8 cellular contexts compared by ENCODE assay signal in the genomic region with DNA sequence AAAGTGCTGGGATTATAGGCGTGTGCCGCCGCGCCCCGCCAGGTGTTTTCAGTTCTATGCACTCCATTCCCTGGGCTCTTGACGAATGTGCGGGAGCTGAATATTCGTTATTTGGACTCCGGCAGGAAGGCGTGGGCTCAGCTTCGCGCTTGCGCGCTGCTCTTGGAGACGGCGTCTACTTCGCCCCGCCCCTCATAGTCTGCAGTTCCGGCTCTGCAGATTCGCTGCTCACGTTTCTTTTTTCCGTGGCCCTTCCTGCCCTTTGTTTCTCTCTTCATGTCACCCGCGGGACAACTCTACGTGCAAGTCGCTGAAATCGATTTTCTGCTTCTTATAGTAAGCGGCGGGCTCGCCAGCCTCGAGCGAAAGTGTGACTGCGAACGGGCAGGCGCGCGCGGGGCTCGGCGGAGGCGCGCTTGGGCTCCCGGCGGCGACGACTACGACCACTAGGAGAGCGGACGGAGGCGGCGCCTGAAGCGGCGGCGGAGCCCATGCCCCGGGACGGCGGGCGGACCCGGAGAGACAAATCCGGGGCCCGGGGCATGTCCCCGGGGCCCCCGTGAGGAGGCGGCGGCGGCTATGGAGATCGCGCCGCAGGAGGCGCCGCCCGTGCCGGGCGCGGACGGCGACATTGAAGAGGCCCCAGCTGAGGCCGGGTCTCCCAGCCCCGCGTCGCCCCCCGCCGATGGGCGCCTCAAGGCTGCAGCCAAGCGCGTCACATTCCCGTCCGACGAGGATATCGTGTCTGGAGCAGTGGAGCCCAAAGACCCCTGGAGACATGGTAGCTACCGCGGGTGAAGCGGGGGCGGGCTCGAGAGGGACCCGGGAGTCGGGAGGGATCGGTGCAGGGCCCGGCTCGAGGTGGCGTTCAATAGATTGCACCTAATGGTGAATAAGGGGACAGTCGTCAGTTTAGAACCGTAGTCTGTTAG. TPM values are rescaled to one million over a fixed set of nuclear protein-coding genes. Genes with fewer than 3 reads are reported as not detected.
DNase-seq lines count a peak whose midpoint lies in the region; ATAC-seq and TF ChIP-seq lines count a peak whose summit lies in the region.

Gene PPP1R37 (plus strand): TSS at position 433 of the 932 bp plus-strand sequence. CDS start 147 bp downstream, at position 580.

- H3K4me3 Mint-ChIP-seq in activated naive CD8-positive, alpha-beta T cell treated with anti-CD3 and anti-CD28 coated beads for 36 hours: peak within 1 kb of the TSS; percentile 87
- H3K4me3 Mint-ChIP-seq in osteocyte (ENCODE audit: unreplicated experiment): peak within 1 kb of the TSS; percentile 99

- H3K4me3 ChIP-seq in SU-DHL-6 (ENCODE audit: insufficient read depth, low read length, poor library complexity, severe bottlenecking) (peak within 1 kb of the TSS; percentile 71), thoracic aorta (peak within 1 kb of the TSS; percentile 94)

- peaks cover 5% of the 10 kb centered on the region; the same call in 1 of the 2 replicates for H3K9me3 ChIP-seq in SU-DHL-6 (ENCODE audit: insufficient read depth, low read length)
- no peaks in the 10 kb centered on the region for H3K9me3 ChIP-seq in thoracic aorta

- peaks cover 56% of the 10 kb centered on the region for H3K79me2 ChIP-seq in SU-DHL-6 (ENCODE audit: insufficient read depth, low read length)

- H3K9me3 Mint-ChIP-seq in activated naive CD8-positive, alpha-beta T cell treated with anti-CD3 and anti-CD28 coated beads for 36 hours: peaks cover 2% of the 10 kb centered on the region
- H3K9me3 Mint-ChIP-seq in osteocyte (ENCODE audit: unreplicated experiment): no peaks in the 10 kb centered on the region

- H3K9me2 ChIP-seq in SU-DHL-6 (replicated peaks; ENCODE audit: insufficient read depth, low read length): no peaks in the 10 kb centered on the region

- H3K4me2 ChIP-seq in SU-DHL-6 (ENCODE audit: low read depth, low read length, poor library complexity, severe bottlenecking): peak within 1 kb of the TSS; percentile 89

- H3K27ac ChIP-seq in SU-DHL-6 (ENCODE audit: low read depth, low read length) (peak within 1 kb of the TSS; percentile 88), thoracic aorta (peak within 1 kb of the TSS; percentile 76 to 80)

- peaks cover 24 to 38% of the 10 kb centered on the region in 2 donors for H3K4me1 ChIP-seq in thoracic aorta (ENCODE audit: control insufficient read depth in 1 of 2, low read depth in 2 of 2)

- peaks cover 53% of the 10 kb centered on the region for H3K4me1 Mint-ChIP-seq in activated naive CD8-positive, alpha-beta T cell treated with anti-CD3 and anti-CD28 coated beads for 36 hours
- peaks cover 53% of the 10 kb centered on the region for H3K4me1 Mint-ChIP-seq in osteocyte (ENCODE audit: unreplicated experiment)

- ATAC-seq in HG02610 (IDR thresholded peaks at IDR 0.05; ENCODE audit: unreplicated experiment) (peak; percentile 47), thoracic aorta (ENCODE audit: insufficient number of reproducible peaks, low FRiP score, low read depth) (peak; percentile 65)

- TF ChIP-seq CTCF in SU-DHL-6 (IDR thresholded peaks at IDR 0.05; ENCODE audit: insufficient read depth, low read length, poor library complexity, severe bottlenecking) (no peak), osteocyte (IDR thresholded peaks at IDR 0.05) (peak; percentile 49), thoracic aorta (IDR thresholded peaks at IDR 0.05) (peak; percentile 47)

- H4K20me1 ChIP-seq in SU-DHL-6 (ENCODE audit: low read depth, low read length): no peaks in the 10 kb centered on the region; the same call in 1 of the 2 replicates

- peak within 1 kb of the TSS; percentile 86 for H2AFZ ChIP-seq in SU-DHL-6 (ENCODE audit: low read depth, low read length, severe bottlenecking)

- H3K27me3 Mint-ChIP-seq in activated naive CD8-positive, alpha-beta T cell treated with anti-CD3 and anti-CD28 coated beads for 36 hours: no peaks in the 10 kb centered on the region
- H3K27me3 Mint-ChIP-seq in osteocyte (ENCODE audit: unreplicated experiment): no peaks in the 10 kb centered on the region

- intact Hi-C loops in head of caudate nucleus (cut with DNase I): loop anchor here (5.0 kb wide), 1 partner anchor 84 kb away; the partner anchor contains the start of genes BLOC1S3 and TRAPPC6A

- H3K27me3 ChIP-seq in SU-DHL-6 (ENCODE audit: low read length) (no peaks in the 10 kb centered on the region), thoracic aorta (replicated peaks; ENCODE audit: insufficient read depth) (no peaks in the 10 kb centered on the region)

- H3K9ac ChIP-seq in SU-DHL-6 (ENCODE audit: low read length): peak within 1 kb of the TSS; percentile 84

- H3F3A ChIP-seq in SU-DHL-6 (ENCODE audit: insufficient read depth): peaks cover 14% of the 10 kb centered on the region

- peak within 1 kb of the TSS; percentile 99 for H3K27ac Mint-ChIP-seq in activated naive CD8-positive, alpha-beta T cell treated with anti-CD3 and anti-CD28 coated beads for 36 hours
- H3K27ac Mint-ChIP-seq in osteocyte (ENCODE audit: unreplicated experiment): peak within 1 kb of the TSS; percentile 100

- DNase-seq in GM04504 (ENCODE audit: low read depth) (peak; percentile 94), NCI-H1417 (lab: John Stamatoyannopoulos, UW) (peak; percentile 95 to 99 (median 98)), head of caudate nucleus (peak; percentile 85 to 97 (median 94)), osteocyte (ENCODE audit: extremely low spot score, unreplicated experiment) (peak; percentile 97), thoracic aorta (ENCODE audit: low spot score) (peak; percentile 75)
- peak; percentile 91 for DNase-seq in activated naive CD8-positive, alpha-beta T cell treated with anti-CD3 and anti-CD28 coated beads for 36 hours

- peaks cover 33% of the 10 kb centered on the region for H3K36me3 Mint-ChIP-seq in activated naive CD8-positive, alpha-beta T cell treated with anti-CD3 and anti-CD28 coated beads for 36 hours
- peaks cover 11% of the 10 kb centered on the region for H3K36me3 Mint-ChIP-seq in osteocyte (ENCODE audit: unreplicated experiment)

- peaks cover 14% of the 10 kb centered on the region for H3K36me3 ChIP-seq in SU-DHL-6 (ENCODE audit: low read length)
- H3K36me3 ChIP-seq in thoracic aorta: peaks cover 3% of the 10 kb centered on the region

RNA-seq across cellular contexts. Expression of gene PPP1R37, which starts in this region (rescaled TPM):
- 10 to 100 TPM; 13.3 to 15.3 TPM for total RNA-seq in activated naive CD8-positive, alpha-beta T cell treated with anti-CD3 and anti-CD28 coated beads for 36 hours
- total RNA-seq in osteocyte: 34.8 and 35.4 TPM in 2 replicates
- 10 to 100 TPM; 19.6 to 22.6 TPM for total RNA-seq in thoracic aorta

Comparison
In these comparisons a context has a peak if more than half of its experiments do, and no peak if none do; other contexts are left out.
1. Peak in every context shown above with its lines: DNase-seq, ATAC-seq, H3K4me3 ChIP-seq and H3K27ac ChIP-seq.